In the genomic region with DNA sequence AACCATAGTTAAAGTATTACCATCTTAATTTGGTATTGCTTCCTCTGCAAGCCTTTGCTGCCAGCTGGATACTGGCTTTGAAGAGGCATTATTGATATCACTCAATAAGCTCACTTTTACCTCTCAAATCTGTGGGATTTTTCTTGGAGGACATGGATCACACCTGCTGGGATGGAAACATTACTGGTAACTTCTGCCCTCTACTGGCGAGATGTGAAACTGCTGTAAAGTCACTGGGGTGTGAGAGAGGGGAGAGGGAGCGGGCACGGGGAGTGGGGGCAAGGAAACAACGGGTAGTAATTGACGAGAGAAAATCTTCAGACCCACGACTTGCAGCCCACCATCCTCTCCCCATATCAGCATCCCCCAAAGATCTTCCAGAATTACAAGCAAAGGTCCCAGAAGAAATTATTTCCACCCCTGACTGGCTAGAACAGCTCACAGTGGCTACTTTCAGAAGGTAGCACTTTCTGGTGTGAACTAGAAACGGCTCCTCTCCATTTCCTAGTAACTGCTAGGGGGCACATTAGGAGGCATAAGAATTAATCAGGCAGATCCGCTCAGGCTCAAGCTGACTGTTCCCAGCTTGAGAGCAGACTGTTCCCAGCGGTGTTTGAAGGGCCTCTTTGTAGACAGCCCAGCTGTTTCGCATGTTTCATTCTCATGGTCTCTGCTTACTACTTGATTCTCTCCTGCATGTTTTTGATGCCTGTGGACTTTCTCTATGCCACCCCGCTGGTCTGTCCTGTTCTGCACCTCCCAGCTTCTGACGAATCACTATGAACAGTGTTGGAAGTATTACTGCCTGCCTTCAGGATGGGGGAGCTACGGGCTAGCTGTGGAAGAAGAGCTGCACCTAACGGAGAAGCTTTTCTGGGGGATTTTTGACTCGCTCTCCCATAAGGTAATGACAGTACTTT, we compare ENCODE assay signal across 8 cellular contexts.
A peak's percentile ranks its signal among the peaks of the same experiment; 100 is the strongest.
DNase-seq lines count a peak whose midpoint lies in the region; ATAC-seq and TF ChIP-seq lines count a peak whose summit lies in the region.

No MANE protein-coding gene starts in this region.

- ATAC-seq in GM18861 (IDR thresholded peaks at IDR 0.05; ENCODE audit: unreplicated experiment), result no peak
- no peak for ATAC-seq in GM19328 (IDR thresholded peaks at IDR 0.05; ENCODE audit: unreplicated experiment)

- intact Hi-C loops in testis (cut with DNase I; ENCODE audit: low total_unique reads), result no loop called here

- H3K27ac ChIP-seq in testis, result no peak overlapping the region

- H3K27me3 ChIP-seq in testis, result no peaks in the 10 kb centered on the region

- H3K9me3 ChIP-seq in testis, result no peaks in the 10 kb centered on the region

- H3K4me3 ChIP-seq in HFF-Myc (replicated peaks; ENCODE audit: low read depth, low read length) (no peak overlapping the region), cardiac fibroblast (replicated peaks in 1 of 2; ENCODE audit: low read depth in 2 of 2, low read length in 2 of 2) (no peak overlapping the region), testis (no peak overlapping the region)

- TF ChIP-seq POLR2A in testis (IDR thresholded peaks at IDR 0.05), result no peak

- H3K36me3 ChIP-seq in testis (ENCODE audit: low read depth, missing control alignments), result no peaks in the 10 kb centered on the region

- 49 to 53% methylated on average over 15 of the region's 15 CpGs for WGBS in testis, 2 donors

- no peaks in the 10 kb centered on the region for H3K4me1 ChIP-seq in testis

- peak; percentile 83 for TF ChIP-seq CTCF in HFF-Myc (IDR thresholded peaks at IDR 0.05; ENCODE audit: low read depth, low read length, missing control alignments)
- TF ChIP-seq CTCF in cardiac fibroblast (IDR thresholded peaks at IDR 0.05; ENCODE audit: low read depth, low read length), result peak; percentile 76
- TF ChIP-seq CTCF in testis (IDR thresholded peaks at IDR 0.05), result peak; percentile 30 to 68 (median 51)

- DNase-seq in COLO829 (ENCODE audit: low spot score) (peak; percentile 29), HFF-Myc (ENCODE audit: extremely low read depth, low read depth) (no peak), RPMI8226 (peak; percentile 21), cardiac fibroblast (ENCODE audit: low read depth in 2 of 2) (peak; percentile 41), left kidney (ENCODE audit: low read depth, low spot score) (peak; percentile 78), testis (peak; percentile 46)
